ENCODE assay signal across 22 cellular contexts in genomic region chr9:105841562-105841961, GRCh38.
"Had no signal": no experiment of that assay in that cellular context is flagged by ENCODE, and none has a peak within 500 bp of the region (broad histone marks: within the 10 kb centered on the region; RNA-seq: fewer than 3 reads in every experiment).

No MANE protein-coding gene starts in this region.

- ATAC-seq: stimulated activated effector memory CD8-positive, alpha-beta T cell treated with anti-CD3 and anti-CD28 coated beads, Interleukin-12 subunit alpha, Interleukin-12 subunit beta, amount 100 ng/mL, for 72 hours; stimulated activated memory B cell treated with anti-CD40 and anti-IgM and Interleukin-4, amounts not matched to agents 10 μg/mL and 1 μg/mL and 100 μg/mL, for 72 hours; stimulated activated naive B cell treated with anti-CD40 and anti-IgM and Interleukin-4, amounts not matched to agents 10 μg/mL and 1 μg/mL and 100 μg/mL, for 72 hours; stimulated activated naive CD8-positive, alpha-beta T cell treated with anti-CD3 and anti-CD28 coated beads, Interleukin-15, amount 100 ng/mL, for 72 hours; stimulated activated naive CD8-positive, alpha-beta T cell treated with anti-CD3 and anti-CD28 coated beads, Interleukin-15, Interleukin-2, amounts not matched to agents 100 U/mL and 50 U/mL, for 24 hours had no signal

- DNase-seq: stimulated activated CD4-positive, alpha-beta T cell treated with anti-CD3 and anti-CD28 coated beads, Interleukin-4, amount 100 ng/mL, for 1 hour; stimulated activated naive CD4-positive, alpha-beta T cell treated with Interleukin-2 at 50 U/mL for 16 hours; stomach; thyroid gland; tibial artery; upper lobe of left lung; upper lobe of right lung; uterus had no signal

- H3K27ac ChIP-seq: stomach, suprapubic skin, testis, thoracic aorta, thyroid gland, tibial artery, tibial nerve, transverse colon, upper lobe of left lung, upper lobe of right lung, uterus, vagina had no signal

- H3K4me3 ChIP-seq: stomach, suprapubic skin, testis, thoracic aorta, thyroid gland, tibial artery, tibial nerve, transverse colon, upper lobe of left lung, upper lobe of right lung, uterus, vagina had no signal

- H3K4me1 ChIP-seq: stomach, suprapubic skin, testis, thyroid gland, tibial artery, tibial nerve, transverse colon, upper lobe of left lung, upper lobe of right lung, uterus, vagina had no signal

- H3K4me3 Mint-ChIP-seq: stimulated activated effector memory CD8-positive, alpha-beta T cell treated with anti-CD3 and anti-CD28 coated beads, Interleukin-12 subunit alpha, Interleukin-12 subunit beta, amount 100 ng/mL, for 72 hours; stimulated activated memory B cell treated with anti-CD40 and anti-IgM and Interleukin-4, amounts not matched to agents 10 μg/mL and 1 μg/mL and 100 μg/mL, for 72 hours; stimulated activated naive B cell treated with anti-CD40 and anti-IgM and Interleukin-4, amounts not matched to agents 10 μg/mL and 1 μg/mL and 100 μg/mL, for 72 hours; stimulated activated naive CD8-positive, alpha-beta T cell treated with anti-CD3 and anti-CD28 coated beads, Interleukin-15, amount 100 ng/mL, for 72 hours; stimulated activated naive CD8-positive, alpha-beta T cell treated with anti-CD3 and anti-CD28 coated beads, Interleukin-15, Interleukin-2, amounts not matched to agents 100 ng/mL and 50 ng/mL, for 24 hours; type B pancreatic cell had no signal

- H3K4me1 Mint-ChIP-seq: stimulated activated effector memory CD8-positive, alpha-beta T cell treated with anti-CD3 and anti-CD28 coated beads, Interleukin-12 subunit alpha, Interleukin-12 subunit beta, amount 100 ng/mL, for 72 hours; stimulated activated memory B cell treated with anti-CD40 and anti-IgM and Interleukin-4, amounts not matched to agents 10 μg/mL and 1 μg/mL and 100 μg/mL, for 72 hours; stimulated activated naive B cell treated with anti-CD40 and anti-IgM and Interleukin-4, amounts not matched to agents 10 μg/mL and 1 μg/mL and 100 μg/mL, for 72 hours; stimulated activated naive CD8-positive, alpha-beta T cell treated with anti-CD3 and anti-CD28 coated beads, Interleukin-15, amount 100 ng/mL, for 72 hours had no signal

- H3K9me3 Mint-ChIP-seq: stimulated activated naive B cell treated with anti-CD40 and anti-IgM and Interleukin-4, amounts not matched to agents 10 μg/mL and 1 μg/mL and 100 μg/mL, for 72 hours; stimulated activated naive CD8-positive, alpha-beta T cell treated with anti-CD3 and anti-CD28 coated beads, Interleukin-15, amount 100 ng/mL, for 72 hours; stimulated activated naive CD8-positive, alpha-beta T cell treated with anti-CD3 and anti-CD28 coated beads, Interleukin-15, Interleukin-2, amounts not matched to agents 100 ng/mL and 50 ng/mL, for 24 hours; type B pancreatic cell had no signal

- H3K27me3 Mint-ChIP-seq: stimulated activated memory B cell treated with anti-CD40 and anti-IgM and Interleukin-4, amounts not matched to agents 10 μg/mL and 1 μg/mL and 100 μg/mL, for 72 hours; stimulated activated naive B cell treated with anti-CD40 and anti-IgM and Interleukin-4, amounts not matched to agents 10 μg/mL and 1 μg/mL and 100 μg/mL, for 72 hours; stimulated activated naive CD8-positive, alpha-beta T cell treated with anti-CD3 and anti-CD28 coated beads, Interleukin-15, amount 100 ng/mL, for 72 hours; stimulated activated naive CD8-positive, alpha-beta T cell treated with anti-CD3 and anti-CD28 coated beads, Interleukin-15, Interleukin-2, amounts not matched to agents 100 ng/mL and 50 ng/mL, for 24 hours; type B pancreatic cell had no signal

- FAIRE-seq: urothelium cell line had no signal

- H3K9me3 ChIP-seq: stomach, suprapubic skin, testis, thoracic aorta, thyroid gland, transverse colon, upper lobe of left lung, upper lobe of right lung, vagina had no signal

- H3K36me3 Mint-ChIP-seq: stimulated activated effector memory CD8-positive, alpha-beta T cell treated with anti-CD3 and anti-CD28 coated beads, Interleukin-12 subunit alpha, Interleukin-12 subunit beta, amount 100 ng/mL, for 72 hours; stimulated activated naive B cell treated with anti-CD40 and anti-IgM and Interleukin-4, amounts not matched to agents 10 μg/mL and 1 μg/mL and 100 μg/mL, for 72 hours; type B pancreatic cell had no signal

- H3K27ac Mint-ChIP-seq: stimulated activated effector memory CD8-positive, alpha-beta T cell treated with anti-CD3 and anti-CD28 coated beads, Interleukin-12 subunit alpha, Interleukin-12 subunit beta, amount 100 ng/mL, for 72 hours; stimulated activated memory B cell treated with anti-CD40 and anti-IgM and Interleukin-4, amounts not matched to agents 10 μg/mL and 1 μg/mL and 100 μg/mL, for 72 hours; stimulated activated naive B cell treated with anti-CD40 and anti-IgM and Interleukin-4, amounts not matched to agents 10 μg/mL and 1 μg/mL and 100 μg/mL, for 72 hours; stimulated activated naive CD8-positive, alpha-beta T cell treated with anti-CD3 and anti-CD28 coated beads, Interleukin-15, amount 100 ng/mL, for 72 hours; stimulated activated naive CD8-positive, alpha-beta T cell treated with anti-CD3 and anti-CD28 coated beads, Interleukin-15, Interleukin-2, amounts not matched to agents 100 ng/mL and 50 ng/mL, for 24 hours; type B pancreatic cell had no signal
